In genomic region chr14:61535470-61535869, GRCh38 we compare ENCODE assay signal across 18 cellular contexts.
DNase-seq lines count a peak whose midpoint lies in the region; ATAC-seq and TF ChIP-seq lines count a peak whose summit lies in the region.
"Had no signal": no experiment of that assay in that cellular context is flagged by ENCODE, and none has a peak within 500 bp of the region (broad histone marks: within the 10 kb centered on the region; RNA-seq: fewer than 3 reads in every experiment).

No MANE protein-coding gene starts in this region.

- no peak for ATAC-seq in activated T-cell treated with anti-CD3 and anti-CD28 coated beads, Interleukin-2, amount 50 U/mL, for 72 hours (replicated peaks in 1 of 2)
- no peak for ATAC-seq in HG02852 (IDR thresholded peaks at IDR 0.05; ENCODE audit: unreplicated experiment)
- ATAC-seq: GM12878, Right ventricle myocardium inferior had no signal

- TF ChIP-seq CTCF in VCaP (conservative IDR thresholded peaks at IDR 0.05) (no peak), type B pancreatic cell (conservative IDR thresholded peaks at IDR 0.05) (no peak), HFFc6 (IDR thresholded peaks at IDR 0.05) (no peak)

- H3K4me1 Mint-ChIP-seq in activated T-cell treated with anti-CD3 and anti-CD28 coated beads, Interleukin-2, amount 50 U/mL, for 72 hours (ENCODE audit: low read depth): peaks cover 85% of the 10 kb centered on the region
- peaks cover 37% of the 10 kb centered on the region for H3K4me1 Mint-ChIP-seq in type B pancreatic cell (ENCODE audit: unreplicated experiment)
- peaks cover 76% of the 10 kb centered on the region for H3K4me1 Mint-ChIP-seq in HFFc6 (ENCODE audit: low read depth)

- H3K27ac Mint-ChIP-seq in activated T-cell treated with anti-CD3 and anti-CD28 coated beads, Interleukin-2, amount 50 U/mL, for 72 hours: peak overlapping the region; percentile 95
- H3K27ac Mint-ChIP-seq in type B pancreatic cell: peak overlapping the region; percentile 90
- H3K27ac Mint-ChIP-seq in HFFc6: no peak overlapping the region

- peaks cover 21 to 44% of the 10 kb centered on the region in 2 donors for H3K36me3 Mint-ChIP-seq in activated T-cell treated with anti-CD3 and anti-CD28 coated beads, Interleukin-2, amount 50 U/mL, for 72 hours (ENCODE audit: insufficient read depth in 2 of 2)
- H3K36me3 Mint-ChIP-seq in type B pancreatic cell: peaks cover 5% of the 10 kb centered on the region
- no peaks in the 10 kb centered on the region for H3K36me3 Mint-ChIP-seq in HFFc6 (ENCODE audit: low read depth)

- H3K27ac ChIP-seq in VCaP (peak overlapping the region; percentile 95; the same call in 1 of the 2 replicates), epithelial cell of prostate (peak overlapping the region; percentile 97)

- DNase-seq in activated T-cell treated with anti-CD3 and anti-CD28 coated beads, Interleukin-2, amount 50 U/mL, for 72 hours: no peak
- DNase-seq in activated T-cell treated with anti-CD3 and anti-CD28 coated beads, Interleukin-2, amount 50 U/mL, for 1 hour: no peak
- DNase-seq in epithelial cell of prostate (ENCODE audit: low read depth, low spot score) (no peak), type B pancreatic cell (ENCODE audit: extremely low spot score, unreplicated experiment) (no peak), HFFc6 (no peak), NCI-H2081 (lab: John Stamatoyannopoulos, UW) (no peak)
- DNase-seq: activated CD4-positive, CD25-positive, alpha-beta regulatory T cell; activated T-cell treated with anti-CD3 and anti-CD28 coated beads for 4 hours; anterior cingulate cortex; left cardiac atrium; NCI-H1436; NCI-H345; NK-92 treated with Interleukin-12 subunit alpha and Interleukin-12 subunit beta, amount 100 ng/mL, for 24 hours; stimulated activated naive CD4-positive, alpha-beta T cell treated with Interleukin-2 at 50 U/mL for 16 hours had no signal

- H3K9me3 Mint-ChIP-seq in activated T-cell treated with anti-CD3 and anti-CD28 coated beads, Interleukin-2, amount 50 U/mL, for 72 hours: peaks cover 0 to 2% of the 10 kb centered on the region in 2 donors
- H3K9me3 Mint-ChIP-seq in type B pancreatic cell (no peaks in the 10 kb centered on the region), HFFc6 (no peaks in the 10 kb centered on the region)

- H3K4me3 Mint-ChIP-seq in activated T-cell treated with anti-CD3 and anti-CD28 coated beads, Interleukin-2, amount 50 U/mL, for 72 hours: no peak overlapping the region
- H3K4me3 Mint-ChIP-seq in type B pancreatic cell (peak overlapping the region; percentile 5), HFFc6 (no peak overlapping the region)

- H3K27me3 Mint-ChIP-seq in activated T-cell treated with anti-CD3 and anti-CD28 coated beads, Interleukin-2, amount 50 U/mL, for 72 hours (ENCODE audit: low read depth): no peaks in the 10 kb centered on the region
- H3K27me3 Mint-ChIP-seq in type B pancreatic cell (no peaks in the 10 kb centered on the region), HFFc6 (ENCODE audit: insufficient read depth) (no peaks in the 10 kb centered on the region)
